Comparison of ENCODE assay signal across 17 cellular contexts in the genomic region with DNA sequence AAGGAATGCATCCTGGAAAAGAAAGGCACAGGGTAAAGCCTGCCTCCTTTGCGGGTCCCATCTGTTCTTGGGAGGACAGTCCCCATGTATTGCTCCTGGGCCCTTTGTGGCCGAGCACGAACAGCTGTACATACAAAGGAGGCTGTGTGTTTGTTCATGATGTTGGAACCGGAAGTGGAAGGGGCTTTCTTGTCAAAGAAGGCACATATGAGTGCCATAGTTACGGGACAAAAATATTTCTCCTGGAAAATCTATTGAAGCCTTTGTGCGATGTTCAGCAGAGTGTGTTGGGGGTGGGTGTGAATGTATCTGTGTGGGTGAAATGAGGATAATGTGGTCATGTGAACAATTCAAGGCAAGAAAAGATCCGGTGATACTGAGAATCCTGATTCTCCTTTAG.
DNase-seq lines count a peak whose midpoint lies in the region; ATAC-seq and TF ChIP-seq lines count a peak whose summit lies in the region.
"Had no signal": no experiment of that assay in that cellular context is flagged by ENCODE, and none has a peak within 500 bp of the region (broad histone marks: within the 10 kb centered on the region; RNA-seq: fewer than 3 reads in every experiment).

No MANE protein-coding gene starts in this region.

- ATAC-seq in GM21528 (IDR thresholded peaks at IDR 0.05; ENCODE audit: low FRiP score, unreplicated experiment) (no peak), GM19351 (IDR thresholded peaks at IDR 0.05; ENCODE audit: unreplicated experiment) (no peak)
- ATAC-seq: activated CD4-positive, alpha-beta T cell treated with anti-CD3 and anti-CD28 coated beads for 36 hours; activated naive CD4-positive, alpha-beta T cell treated with anti-CD3 and anti-CD28 coated beads, Interleukin-2, amount 50 U/mL, for 72 hours had no signal

- peak overlapping the region; percentile 43 for H3K4me3 Mint-ChIP-seq in endothelial cell (ENCODE audit: unreplicated experiment)
- H3K4me3 Mint-ChIP-seq in activated naive CD4-positive, alpha-beta T cell treated with anti-CD3 and anti-CD28 coated beads, Interleukin-2, amount 10 ng/mL, durations not matched to agents 7 days and 5 days = no peak overlapping the region
- H3K4me3 Mint-ChIP-seq: activated CD4-positive, alpha-beta T cell treated with anti-CD3 and anti-CD28 coated beads for 36 hours; central memory CD8-positive, alpha-beta T cell; T-helper 1 cell treated with Interleukin-12 subunit alpha and Interleukin-12 subunit beta and Interleukin-4 antibody, amounts not matched to agents 30 μg/mL and 1 μg/mL, for 36 hours had no signal

- H3K36me3 Mint-ChIP-seq in endothelial cell (ENCODE audit: low read depth, unreplicated experiment) = peaks cover 16% of the 10 kb centered on the region
- peaks cover 3% of the 10 kb centered on the region for H3K36me3 Mint-ChIP-seq in activated naive CD4-positive, alpha-beta T cell treated with anti-CD3 and anti-CD28 coated beads, Interleukin-2, amount 10 ng/mL, durations not matched to agents 7 days and 5 days
- H3K36me3 Mint-ChIP-seq: activated naive CD4-positive, alpha-beta T cell treated with anti-CD3 and anti-CD28 coated beads, Interleukin-2, amount 50 U/mL, for 72 hours had no signal

- no peak for TF ChIP-seq CTCF in endothelial cell (IDR thresholded peaks at IDR 0.05; ENCODE audit: unreplicated experiment)

- CTCF ChIA-PET in activated naive CD4-positive, alpha-beta T cell treated with anti-CD3 and anti-CD28 coated beads, Interleukin-2, amount 10 ng/mL, durations not matched to agents 7 days and 5 days (lab: Charles Lee) = no interaction called here

- DNase-seq in LHCN-M2 (ENCODE audit: low read depth) = peak; percentile 84
- peak; percentile 96 for DNase-seq in NCI-H748 (lab: John Stamatoyannopoulos, UW; ENCODE audit: unreplicated experiment)
- DNase-seq in endothelial cell (ENCODE audit: low spot score) = no peak
- peak; percentile 23 for DNase-seq in putamen (ENCODE audit: low spot score)
- DNase-seq in Kasumi-1 (lab: John Stamatoyannopoulos, UW) = no peak
- DNase-seq in activated naive CD4-positive, alpha-beta T cell treated with anti-CD3 and anti-CD28 coated beads, Interleukin-2, amount 10 ng/mL, durations not matched to agents 7 days and 5 days = no peak
- DNase-seq: activated CD4-positive, alpha-beta T cell treated with anti-CD3 and anti-CD28 coated beads for 36 hours; activated T-cell treated with anti-CD3 and anti-CD28 coated beads for 4 hours; MG63; midbrain; stimulated activated CD4-positive, alpha-beta T cell treated with anti-CD3 and anti-CD28 coated beads, Interleukin-1b, Interleukin-23, amount 100 ng/mL, for 48 hours had no signal

- H3K27ac Mint-ChIP-seq in endothelial cell (ENCODE audit: unreplicated experiment) = peak overlapping the region; percentile 3
- H3K27ac Mint-ChIP-seq in activated naive CD4-positive, alpha-beta T cell treated with anti-CD3 and anti-CD28 coated beads, Interleukin-2, amount 10 ng/mL, durations not matched to agents 7 days and 5 days = no peak overlapping the region
- H3K27ac Mint-ChIP-seq: activated CD4-positive, alpha-beta T cell treated with anti-CD3 and anti-CD28 coated beads for 36 hours; activated naive CD4-positive, alpha-beta T cell treated with anti-CD3 and anti-CD28 coated beads, Interleukin-2, amount 50 U/mL, for 72 hours; progenitor cell of endocrine pancreas; T-helper 1 cell treated with Interleukin-12 subunit alpha and Interleukin-12 subunit beta and Interleukin-4 antibody, amounts not matched to agents 30 μg/mL and 1 μg/mL, for 36 hours had no signal

- H3K9me3 Mint-ChIP-seq in endothelial cell (ENCODE audit: unreplicated experiment) = no peaks in the 10 kb centered on the region
- H3K9me3 Mint-ChIP-seq in activated naive CD4-positive, alpha-beta T cell treated with anti-CD3 and anti-CD28 coated beads, Interleukin-2, amount 10 ng/mL, durations not matched to agents 7 days and 5 days = no peaks in the 10 kb centered on the region
- H3K9me3 Mint-ChIP-seq: activated naive CD4-positive, alpha-beta T cell treated with anti-CD3 and anti-CD28 coated beads, Interleukin-2, amount 50 U/mL, for 72 hours; central memory CD8-positive, alpha-beta T cell; T-helper 1 cell treated with Interleukin-12 subunit alpha and Interleukin-12 subunit beta and Interleukin-4 antibody, amounts not matched to agents 30 μg/mL and 1 μg/mL, for 36 hours had no signal

- H3K4me1 Mint-ChIP-seq in endothelial cell (ENCODE audit: unreplicated experiment) = peaks cover 57% of the 10 kb centered on the region
- H3K4me1 Mint-ChIP-seq in activated naive CD4-positive, alpha-beta T cell treated with anti-CD3 and anti-CD28 coated beads, Interleukin-2, amount 10 ng/mL, durations not matched to agents 7 days and 5 days = peaks cover 24% of the 10 kb centered on the region

- no peaks in the 10 kb centered on the region for H3K27me3 Mint-ChIP-seq in endothelial cell (ENCODE audit: unreplicated experiment)
- no peaks in the 10 kb centered on the region for H3K27me3 Mint-ChIP-seq in activated naive CD4-positive, alpha-beta T cell treated with anti-CD3 and anti-CD28 coated beads, Interleukin-2, amount 10 ng/mL, durations not matched to agents 7 days and 5 days
- H3K27me3 Mint-ChIP-seq: activated CD4-positive, alpha-beta T cell treated with anti-CD3 and anti-CD28 coated beads for 36 hours; central memory CD8-positive, alpha-beta T cell had no signal

Comparison
In these comparisons a context has a peak if more than half of its experiments do, and no peak if none do; other contexts are left out.
1. DNase-seq: peak in LHCN-M2 (single experiment), NCI-H748 (single experiment) and putamen (single experiment); none in endothelial cell (single experiment), Kasumi-1 (0 of 2) and activated naive CD4-positive, alpha-beta T cell treated with anti-CD3 and anti-CD28 coated beads, Interleukin-2, amount 10 ng/mL, durations not matched to agents 7 days and 5 days (single experiment).